In the genomic region with DNA sequence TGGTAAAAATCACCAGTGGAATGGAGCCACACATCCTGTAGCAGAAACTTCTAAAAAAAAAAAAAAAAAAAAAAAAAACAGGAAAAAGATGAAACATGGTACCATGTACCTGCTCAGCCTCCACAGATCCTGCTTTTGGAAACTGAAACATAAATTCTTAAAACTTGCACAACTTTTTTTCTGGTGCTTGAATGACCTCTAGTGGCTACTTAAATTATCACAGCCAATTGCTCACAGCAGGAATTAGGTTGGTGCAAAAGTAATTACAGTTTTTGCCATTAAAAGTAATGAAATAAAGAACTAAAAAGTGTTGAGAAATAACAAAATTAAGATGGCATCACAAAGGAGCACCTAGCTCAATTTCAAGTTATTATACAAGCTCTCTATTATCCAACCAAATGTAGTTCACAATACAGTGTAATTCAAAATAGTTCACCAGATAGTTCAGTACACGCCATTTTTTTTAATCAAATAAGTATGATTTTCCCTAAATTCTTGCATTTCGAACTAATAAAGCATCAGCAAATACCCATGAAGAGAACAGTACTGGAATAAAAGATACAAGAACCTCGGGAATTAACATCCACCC, we compare ENCODE assay signal across 8 cellular contexts.
DNase-seq lines count a peak whose midpoint lies in the region; ATAC-seq and TF ChIP-seq lines count a peak whose summit lies in the region.

No MANE protein-coding gene starts in this region.

- CTCF ChIA-PET in activated CD4-positive, alpha-beta memory T cell treated with anti-CD3 and anti-CD28 coated beads, Interleukin-2, amount 10 ng/mL, durations not matched to agents 7 days and 5 days (lab: Charles Lee): interaction anchor here (0.7 to 1.7 kb wide), 5 partner anchors 13 to 1301 kb away, joined by 3 to 6 read pairs (median 4); no protein-coding TSS in a partner anchor

- no peak for ATAC-seq in naive thymus-derived CD8-positive, alpha-beta T cell
- no peak for ATAC-seq in HG02759 (IDR thresholded peaks at IDR 0.05; ENCODE audit: unreplicated experiment)

- no peak overlapping the region for H3K27ac Mint-ChIP-seq in naive thymus-derived CD8-positive, alpha-beta T cell
- no peak overlapping the region for H3K27ac Mint-ChIP-seq in activated CD4-positive, alpha-beta memory T cell treated with anti-CD3 and anti-CD28 coated beads, Interleukin-2, amount 10 ng/mL, durations not matched to agents 7 days and 5 days

- POLR2A ChIA-PET in naive thymus-derived CD8-positive, alpha-beta T cell (lab: Charles Lee): no interaction called here
- POLR2A ChIA-PET in activated CD4-positive, alpha-beta memory T cell treated with anti-CD3 and anti-CD28 coated beads, Interleukin-2, amount 10 ng/mL, durations not matched to agents 7 days and 5 days (lab: Charles Lee): no interaction called here

- DNase-seq in AG09309 (ENCODE audit: low read depth) (no peak), NCI-H748 treated with DMSO at 0.1 percent for 48 hours (lab: John Stamatoyannopoulos, UW) (peak; percentile 17), dermis microvascular lymphatic vessel endothelial cell (ENCODE audit: low read depth in 2 of 2) (peak; percentile 47 to 51), NCI-H128 (lab: John Stamatoyannopoulos, UW; ENCODE audit: unreplicated experiment) (no peak)
- DNase-seq in naive thymus-derived CD8-positive, alpha-beta T cell: peak in 6 of 10 donors; percentile 5 to 55 (median 36)
- no peak for DNase-seq in activated CD4-positive, alpha-beta memory T cell treated with anti-CD3 and anti-CD28 coated beads, Interleukin-2, amount 10 ng/mL, durations not matched to agents 7 days and 5 days

- TF ChIP-seq CTCF in AG09309 (IDR thresholded peaks at IDR 0.05; ENCODE audit: control insufficient read depth, insufficient read depth, low read depth, low read length, missing control alignments) (peak; percentile 46), GM12874 (IDR thresholded peaks at IDR 0.05; ENCODE audit: insufficient read depth, low read depth, low read length) (peak; percentile 39; the same call in 1 of the 2 replicates)

- H3K27me3 Mint-ChIP-seq in naive thymus-derived CD8-positive, alpha-beta T cell: no peaks in the 10 kb centered on the region
- H3K27me3 Mint-ChIP-seq in activated CD4-positive, alpha-beta memory T cell treated with anti-CD3 and anti-CD28 coated beads, Interleukin-2, amount 10 ng/mL, durations not matched to agents 7 days and 5 days: no peaks in the 10 kb centered on the region

- no peak overlapping the region for H3K4me3 Mint-ChIP-seq in naive thymus-derived CD8-positive, alpha-beta T cell
- H3K4me3 Mint-ChIP-seq in activated CD4-positive, alpha-beta memory T cell treated with anti-CD3 and anti-CD28 coated beads, Interleukin-2, amount 10 ng/mL, durations not matched to agents 7 days and 5 days: no peak overlapping the region

- H3K4me3 ChIP-seq in AG09309 (ENCODE audit: control insufficient read depth, low read depth, low read length): no peak overlapping the region

- no peaks in the 10 kb centered on the region for H3K4me1 Mint-ChIP-seq in naive thymus-derived CD8-positive, alpha-beta T cell
- H3K4me1 Mint-ChIP-seq in activated CD4-positive, alpha-beta memory T cell treated with anti-CD3 and anti-CD28 coated beads, Interleukin-2, amount 10 ng/mL, durations not matched to agents 7 days and 5 days: no peaks in the 10 kb centered on the region

- H3K36me3 Mint-ChIP-seq in naive thymus-derived CD8-positive, alpha-beta T cell: peaks cover 0 to 27% (median 0%) of the 10 kb centered on the region in 3 donors
- no peaks in the 10 kb centered on the region for H3K36me3 Mint-ChIP-seq in activated CD4-positive, alpha-beta memory T cell treated with anti-CD3 and anti-CD28 coated beads, Interleukin-2, amount 10 ng/mL, durations not matched to agents 7 days and 5 days (ENCODE audit: low read depth)

- H3K9me3 Mint-ChIP-seq in naive thymus-derived CD8-positive, alpha-beta T cell: no peaks in the 10 kb centered on the region
- H3K9me3 Mint-ChIP-seq in activated CD4-positive, alpha-beta memory T cell treated with anti-CD3 and anti-CD28 coated beads, Interleukin-2, amount 10 ng/mL, durations not matched to agents 7 days and 5 days: no peaks in the 10 kb centered on the region

Comparison
In these comparisons a context has a peak if more than half of its experiments do, and no peak if none do; other contexts are left out.
1. DNase-seq: peak in NCI-H748 treated with DMSO at 0.1 percent for 48 hours (single experiment), dermis microvascular lymphatic vessel endothelial cell (2 of 2) and naive thymus-derived CD8-positive, alpha-beta T cell (6 of 10); none in AG09309 (single experiment), activated CD4-positive, alpha-beta memory T cell treated with anti-CD3 and anti-CD28 coated beads, Interleukin-2, amount 10 ng/mL, durations not matched to agents 7 days and 5 days (single experiment) and NCI-H128 (single experiment).